Comparison of ENCODE assay signal across 17 cellular contexts in the genomic region with DNA sequence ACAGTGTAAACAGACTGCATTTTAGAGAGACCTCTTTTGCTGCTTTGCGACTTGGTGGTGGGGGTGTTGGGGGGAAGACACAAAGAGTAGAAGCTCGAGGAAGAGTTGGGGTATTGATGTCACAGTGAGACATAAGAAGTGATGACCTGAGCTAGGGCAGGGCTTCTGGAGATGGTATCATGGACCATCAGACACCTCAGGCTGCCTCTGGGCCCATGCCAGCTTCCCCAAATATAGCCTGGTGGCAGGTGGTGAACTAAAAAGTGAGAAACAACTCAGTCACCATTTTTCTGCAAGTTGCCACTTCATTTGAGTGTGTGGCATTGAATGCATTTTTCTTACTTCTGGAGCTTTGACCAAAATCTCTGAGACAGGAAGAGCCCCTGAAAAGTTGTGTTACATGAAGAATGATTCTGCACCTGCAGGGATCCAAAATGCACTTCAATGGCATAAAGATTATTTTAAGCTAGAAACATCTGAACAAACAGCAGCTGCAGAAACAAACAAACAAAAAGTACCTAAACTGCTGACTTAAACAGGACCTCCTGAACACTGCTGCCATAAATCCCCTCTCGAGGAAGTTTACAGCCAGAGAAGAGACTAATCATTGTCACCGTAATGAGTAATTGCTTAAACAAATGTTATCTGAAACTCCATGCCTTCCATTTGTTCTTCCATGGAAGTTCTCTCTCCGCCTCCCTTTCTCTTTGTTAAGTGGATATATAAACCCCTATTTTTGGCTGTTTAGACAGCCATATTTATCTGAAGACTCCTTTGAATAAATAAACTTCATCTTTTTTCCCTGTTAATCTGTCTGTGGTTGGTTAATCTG. TPM values are rescaled to one million over a fixed set of nuclear protein-coding genes. Genes with fewer than 3 reads are reported as not detected.
DNase-seq lines count a peak whose midpoint lies in the region; ATAC-seq and TF ChIP-seq lines count a peak whose summit lies in the region.
"Had no signal": no experiment of that assay in that cellular context is flagged by ENCODE, and none has a peak within 500 bp of the region (broad histone marks: within the 10 kb centered on the region; RNA-seq: fewer than 3 reads in every experiment).

No MANE protein-coding gene starts in this region.

- no peaks in the 10 kb centered on the region for H3K36me3 ChIP-seq in WERI-Rb-1

- H3K27ac Mint-ChIP-seq in natural killer cell, result peak overlapping the region; percentile 85 to 86
- H3K27ac Mint-ChIP-seq: type B pancreatic cell had no signal

- intact Hi-C loops in natural killer cell (cut with micrococcal nuclease), result loop anchor here (1.0 to 2.0 kb wide), 3 partner anchors 19 to 81 kb away; no protein-coding TSS in a partner anchor

- H3K27me3 Mint-ChIP-seq in natural killer cell (ENCODE audit: low read depth in 2 of 2), result peaks cover 0 to 3% of the 10 kb centered on the region in 2 donors

- no peak for ATAC-seq in natural killer cell
- no peak for ATAC-seq in HG03457 (IDR thresholded peaks at IDR 0.05; ENCODE audit: unreplicated experiment)
- no peak for ATAC-seq in GM19397 (IDR thresholded peaks at IDR 0.05; ENCODE audit: unreplicated experiment)

- peak overlapping the region; percentile 45; the same call in 1 of the 2 replicates for H3K27ac ChIP-seq in WERI-Rb-1

- no peaks in the 10 kb centered on the region for H3K9me3 Mint-ChIP-seq in natural killer cell

- peak; percentile 7 for DNase-seq in NCI-H82 (lab: John Stamatoyannopoulos, UW)
- no peak for DNase-seq in NCI-H82 treated with DMSO at 0.1 percent for 48 hours (lab: John Stamatoyannopoulos, UW; ENCODE audit: unreplicated experiment)
- DNase-seq in WERI-Rb-1, result no peak
- no peak for DNase-seq in natural killer cell
- DNase-seq in ureter (ENCODE audit: low spot score), result peak; percentile 8
- no peak for DNase-seq in stimulated activated CD4-positive, alpha-beta T cell treated with anti-CD3 and anti-CD28 coated beads, Interleukin-15, amount 100 ng/mL, for 24 hours
- DNase-seq: activated naive CD4-positive, alpha-beta T cell treated with anti-CD3 and anti-CD28 coated beads, Interleukin-2, amount 50 U/mL, for 16 hours; cortex of kidney; NCI-H1436; occipital lobe had no signal

- TF ChIP-seq CTCF in WERI-Rb-1 (IDR thresholded peaks at IDR 0.05; ENCODE audit: low read depth, low read length) (no peak), natural killer cell (IDR thresholded peaks at IDR 0.05) (no peak)

- no peaks in the 10 kb centered on the region for H3K36me3 Mint-ChIP-seq in natural killer cell
- H3K36me3 Mint-ChIP-seq: CD14-positive monocyte, type B pancreatic cell had no signal

- peaks cover 43 to 52% of the 10 kb centered on the region in 2 donors for H3K4me1 Mint-ChIP-seq in natural killer cell

- H3K4me3 Mint-ChIP-seq in natural killer cell, result no peak overlapping the region
- H3K4me3 Mint-ChIP-seq: CD14-positive monocyte, type B pancreatic cell had no signal

- peaks cover 3% of the 10 kb centered on the region for H3K9me3 ChIP-seq in WERI-Rb-1 (ENCODE audit: severe bottlenecking)

- H3K4me3 ChIP-seq in WERI-Rb-1 (ENCODE audit: low read depth, low read length), result no peak overlapping the region

- H3K27me3 ChIP-seq in WERI-Rb-1 (ENCODE audit: insufficient read depth, low read depth, severe bottlenecking), result no peaks in the 10 kb centered on the region

RNA-seq across cellular contexts. Expression of a gene that starts 15.2 kb away (rescaled TPM):
- under 1 TPM; 0.14 to 0.40 (median 0.24) TPM for total RNA-seq in natural killer cell
- 0.13 TPM for total RNA-seq in ureter
- total RNA-seq: A673, Daoy, glomerular endothelial cell, occipital lobe had no signal

RNA-seq across cellular contexts. Expression of a gene that starts 54.2 kb away (rescaled TPM):
- total RNA-seq in natural killer cell (100 to 1,000 TPM; 208 to 300 (median 253) TPM), ureter (32.1 TPM)

Comparison
In these comparisons a context has a peak if more than half of its experiments do, and no peak if none do; other contexts are left out.
1. DNase-seq: peak in NCI-H82 (single experiment) and ureter (single experiment); none in NCI-H82 treated with DMSO at 0.1 percent for 48 hours (single experiment), WERI-Rb-1 (single experiment), natural killer cell (single experiment) and stimulated activated CD4-positive, alpha-beta T cell treated with anti-CD3 and anti-CD28 coated beads, Interleukin-15, amount 100 ng/mL, for 24 hours (single experiment).